17 cellular contexts compared by ENCODE assay signal in genomic region chr1:187451238-187451637, GRCh38.
A peak's percentile ranks its signal among the peaks of the same experiment; 100 is the strongest.
DNase-seq lines count a peak whose midpoint lies in the region; ATAC-seq, FAIRE-seq and TF ChIP-seq lines count a peak whose summit lies in the region.
"Had no signal": no experiment of that assay in that cellular context is flagged by ENCODE, and none has a peak within 500 bp of the region (broad histone marks: within the 10 kb centered on the region; RNA-seq: fewer than 3 reads in every experiment).

No MANE protein-coding gene starts in this region.

- 95% methylated on average over 5 of the region's 5 CpGs; no CpG with 5 or more reads in 1 of the 2 experiments for WGBS in H1 (ENCODE audit: extremely low coverage in 1 of 2, insufficient coverage in 1 of 2, insufficient read length in 1 of 2, insufficient replicate concordance in 2 of 2, low coverage in 1 of 2, low lambda C conversion rate in 2 of 2, missing lambda C conversion rate in 1 of 2), 2 experiments
- WGBS in lower leg skin, 2 donors, result 89 to 95% methylated on average over 5 of the region's 5 CpGs

- H3K23me2 ChIP-seq in H1 (ENCODE audit: low read depth, low read length), result no peaks in the 10 kb centered on the region

- no peak for TF ChIP-seq EP300 in H1 (IDR thresholded peaks at IDR 0.05; ENCODE audit: borderline replicate concordance in 1 of 2, low read depth in 2 of 2, low read length in 2 of 2)

- no peak overlapping the region for H2BK20ac ChIP-seq in H1 (ENCODE audit: low read length)

- H3K36me3 ChIP-seq in H1 (ENCODE audit: control insufficient read depth in 2 of 4, insufficient read depth in 4 of 4, low read length in 3 of 4), result no peaks in the 10 kb centered on the region
- H3K36me3 ChIP-seq: BLaER1 had no signal

- no peak overlapping the region for H3K14ac ChIP-seq in H1 (ENCODE audit: insufficient read length)

- H2BK5ac ChIP-seq in H1 (ENCODE audit: low read depth, low read length), result no peak overlapping the region

- H3K79me1 ChIP-seq in H1 (ENCODE audit: low read depth, low read length), result no peaks in the 10 kb centered on the region

- H3K27ac ChIP-seq in H1 (ENCODE audit: low read depth, low read length), result no peak overlapping the region
- H3K27ac ChIP-seq: BLaER1 had no signal

- no peak for TF ChIP-seq POLR2A in H1 (IDR thresholded peaks at IDR 0.05; ENCODE audit: control extremely low read depth in 1 of 2, low read depth in 2 of 2, low read length in 2 of 2)
- TF ChIP-seq POLR2A in lower leg skin (IDR thresholded peaks at IDR 0.05), result no peak

- H3K9me3 ChIP-seq in H1 (ENCODE audit: insufficient read depth in 2 of 2, low read depth in 1 of 2, low read length in 1 of 2), result no peaks in the 10 kb centered on the region
- H3K9me3 ChIP-seq: BLaER1 had no signal

- H2BK15ac ChIP-seq in H1 (ENCODE audit: low read length), result no peak overlapping the region

- FAIRE-seq in H1 (lab: Jason Lieb, UNC), result no peak

- TF ChIP-seq RAD21 in H1 (IDR thresholded peaks at IDR 0.05 in 1 of 2, conservative IDR thresholded peaks at IDR 0.05 in 1 of 2; ENCODE audit: low read depth in 2 of 2, low read length in 2 of 2), result no peak

- no peak overlapping the region for H3K18ac ChIP-seq in H1 (ENCODE audit: extremely low read depth, low read length)

- 0 out of 2 replicates have a peak overlapping the region, but pooled peaks have one; percentile 21 for H2AFZ ChIP-seq in H1 (ENCODE audit: low read length)
- H2AFZ ChIP-seq: GM23338 had no signal

- CTCF ChIA-PET in H1 (lab: Charles Lee; ENCODE audit: partially characterized antibody), result interaction anchor here (0.9 kb wide), 1 partner anchor 80 kb away, joined by 3 read pairs; no protein-coding TSS in a partner anchor

- POLR2A ChIA-PET in H1 (lab: Charles Lee; ENCODE audit: partially characterized antibody), result no interaction called here

- no peaks in the 10 kb centered on the region for H4K20me1 ChIP-seq in H1 (replicated peaks in 1 of 2; ENCODE audit: control insufficient read depth in 1 of 2, insufficient read depth in 2 of 2, low read length in 2 of 2)
- H4K20me1 ChIP-seq: BLaER1 had no signal

- H4K8ac ChIP-seq in H1 (ENCODE audit: extremely low read depth, insufficient read depth, low read length), result no peak overlapping the region

- H2BK120ac ChIP-seq in H1 (replicated peaks; ENCODE audit: low read depth, low read length), result no peak overlapping the region

- no peak for ATAC-seq in HG03342 (IDR thresholded peaks at IDR 0.05; ENCODE audit: unreplicated experiment)
- ATAC-seq: GM23338, HCT116 had no signal

- no peak overlapping the region for H3K4ac ChIP-seq in H1 (replicated peaks; ENCODE audit: insufficient read length, low read depth, low read length)

- no peaks in the 10 kb centered on the region for H3K79me2 ChIP-seq in H1 (ENCODE audit: control insufficient read depth in 1 of 2, insufficient read depth in 2 of 2, low read length in 2 of 2)

- H3K9ac ChIP-seq in H1 (replicated peaks in 1 of 4; ENCODE audit: extremely low read depth in 1 of 4, low read depth in 3 of 4, low read length in 3 of 4), result no peak overlapping the region
- H3K9ac ChIP-seq: BLaER1 had no signal

- H3K27me3 ChIP-seq in H1 (replicated peaks in 1 of 4; ENCODE audit: control insufficient read depth in 3 of 4, extremely low read depth in 1 of 4, insufficient read depth in 3 of 4, low read length in 3 of 4), result no peaks in the 10 kb centered on the region
- H3K27me3 ChIP-seq: BLaER1 had no signal

- DNase-seq in DMS53 (lab: John Stamatoyannopoulos, UW) (peak; percentile 82), NCI-H187 treated with DMSO at 0.1 percent for 48 hours (lab: John Stamatoyannopoulos, UW) (peak; percentile 55), OCI-M1 (lab: John Stamatoyannopoulos, UW) (peak; percentile 72), H1 (ENCODE audit: low read depth in 1 of 2, low spot score in 2 of 2) (no peak), lower leg skin (ENCODE audit: low spot score in 2 of 2) (no peak), foreskin fibroblast (no peak)
- DNase-seq: 8988T; CD4-positive, alpha-beta memory T cell; DMS 273 treated with DMSO at 0.1 percent for 48 hours; DMS79; GDM1; H7; HFFc6 had no signal

- TF ChIP-seq CTCF in H1 (IDR thresholded peaks at IDR 0.05; ENCODE audit: control extremely low read depth in 1 of 3, insufficient read depth in 1 of 3, low read depth in 1 of 3, low read length in 3 of 3), result no peak
- no peak for TF ChIP-seq CTCF in lower leg skin (IDR thresholded peaks at IDR 0.05)
- no peak for TF ChIP-seq CTCF in foreskin fibroblast (IDR thresholded peaks at IDR 0.05; ENCODE audit: low read depth, low read length)

- H2BK12ac ChIP-seq in H1 (ENCODE audit: low read depth, low read length), result no peak overlapping the region

- no peak overlapping the region for H3K4me3 ChIP-seq in H1 (ENCODE audit: extremely low read depth in 1 of 4, insufficient read depth in 2 of 4, low read depth in 3 of 4, low read length in 4 of 4)
- H3K4me3 ChIP-seq in lower leg skin (ENCODE audit: low read depth, poor library complexity, severe bottlenecking), result no peak overlapping the region
- no peak overlapping the region for H3K4me3 ChIP-seq in foreskin fibroblast (ENCODE audit: low read depth in 1 of 2, low read length in 2 of 2)
- H3K4me3 ChIP-seq: BLaER1, GM23338 had no signal

- H3K4me1 ChIP-seq in H1 (replicated peaks in 1 of 4; ENCODE audit: control insufficient read depth in 3 of 4, insufficient read depth in 4 of 4, low read length in 3 of 4), result no peaks in the 10 kb centered on the region
- H3K4me1 ChIP-seq: BLaER1 had no signal

- no peak overlapping the region for H4K5ac ChIP-seq in H1 (ENCODE audit: insufficient read length, low read depth, low read length)

- intact Hi-C loops in lower leg skin (cut with DNase I; ENCODE audit: low total_unique reads), result no loop called here

- no peak overlapping the region for H3K23ac ChIP-seq in H1 (ENCODE audit: insufficient read length)

- H3K4me2 ChIP-seq in H1 (ENCODE audit: insufficient read depth in 1 of 2, low read depth in 2 of 2, low read length in 2 of 2), result no peak overlapping the region
- H3K4me2 ChIP-seq: BLaER1, GM23338 had no signal

- no peak overlapping the region for H4K91ac ChIP-seq in H1 (replicated peaks; ENCODE audit: insufficient read length, low read length)

- H2AK5ac ChIP-seq in H1 (ENCODE audit: low read depth, low read length), result no peak overlapping the region

- no peak overlapping the region for H3K56ac ChIP-seq in H1 (replicated peaks; ENCODE audit: insufficient read length, low read depth, low read length)

TF ChIP-seq in H1, 55 proteins besides CTCF, POLR2A, EP300 and RAD21:
- TF ChIP-seq KDM1A (IDR thresholded peaks at IDR 0.05; ENCODE audit: borderline replicate concordance, low read length) (no peak), EGR1 (IDR thresholded peaks at IDR 0.05; ENCODE audit: borderline replicate concordance, low read depth, low read length) (no peak), RBBP5 (IDR thresholded peaks at IDR 0.05; ENCODE audit: borderline replicate concordance, low read depth, low read length) (no peak), POLR2AphosphoS5 (IDR thresholded peaks at IDR 0.05; ENCODE audit: low read depth, low read length) (no peak), RXRA (IDR thresholded peaks at IDR 0.05; ENCODE audit: insufficient read depth, low read depth, low read length) (no peak), MAX (IDR thresholded peaks at IDR 0.05) (no peak), BACH1 (IDR thresholded peaks at IDR 0.05; ENCODE audit: low read length) (no peak), POU5F1 (IDR thresholded peaks at IDR 0.05; ENCODE audit: low read depth, low read length) (no peak), NRF1 (IDR thresholded peaks at IDR 0.05; ENCODE audit: low read depth, low read length) (no peak), ATF2 (IDR thresholded peaks at IDR 0.05; ENCODE audit: low read length) (no peak), YY1 (IDR thresholded peaks at IDR 0.05; ENCODE audit: low read depth, low read length) (no peak), SIX5 (IDR thresholded peaks at IDR 0.05; ENCODE audit: low read depth, low read length) (no peak), CHD1 (IDR thresholded peaks at IDR 0.05; ENCODE audit: low read depth, low read length) (no peak)
TF ChIP-seq in H1: peak in this region for 0.

Comparison
In these comparisons a context has a peak if more than half of its experiments do, and no peak if none do; other contexts are left out.
1. DNase-seq: peak in DMS53 (single experiment), NCI-H187 treated with DMSO at 0.1 percent for 48 hours (single experiment) and OCI-M1 (single experiment); none in H1 (0 of 2), lower leg skin (0 of 2) and foreskin fibroblast (0 of 2).